Comparison of ENCODE assay signal across 7 cellular contexts in the genomic region with DNA sequence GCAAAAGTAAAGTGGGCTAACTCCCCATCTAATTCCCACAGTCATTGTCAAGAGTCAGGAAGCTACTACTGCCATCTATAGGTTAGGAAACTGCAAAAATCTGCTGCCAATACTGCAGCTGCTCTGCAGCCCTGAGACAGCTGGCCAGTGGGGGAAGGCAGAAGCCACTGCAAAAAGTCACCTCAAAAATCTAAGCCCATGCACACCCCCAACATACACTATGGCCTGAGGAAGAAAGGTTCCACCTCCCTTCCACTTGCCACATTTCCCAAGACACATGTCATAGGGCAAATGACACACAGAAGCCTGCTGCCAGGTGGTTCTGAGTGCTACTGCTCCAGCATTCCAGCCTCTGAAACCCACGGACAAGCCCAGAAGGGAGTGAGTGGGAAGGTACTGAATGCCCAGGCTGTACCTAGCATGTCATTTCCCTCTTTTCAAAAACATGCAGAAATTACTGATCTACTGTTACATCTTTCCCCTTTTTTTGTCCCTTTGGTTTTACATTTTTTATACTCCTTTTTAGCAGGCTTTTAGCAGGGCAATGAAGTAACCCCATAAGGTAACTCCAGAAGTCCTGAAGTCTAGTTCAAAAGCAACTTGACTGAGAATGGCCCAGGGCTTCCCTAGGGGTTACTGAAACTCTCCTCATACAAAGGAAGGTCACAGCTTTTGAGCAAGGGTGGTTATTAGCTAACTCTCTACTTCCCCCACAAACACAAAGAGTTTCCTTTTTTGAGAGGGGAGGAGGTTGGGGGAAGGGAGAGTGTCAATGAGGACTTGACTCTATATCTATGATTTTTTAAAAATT. TPM values are rescaled to one million over a fixed set of nuclear protein-coding genes. Genes with fewer than 3 reads are reported as not detected.
DNase-seq lines count a peak whose midpoint lies in the region; ATAC-seq and TF ChIP-seq lines count a peak whose summit lies in the region.

No MANE protein-coding gene starts in this region.

- H3K4me3 ChIP-seq in fibroblast of the aortic adventitia (ENCODE audit: low read depth, low read length) = no peak overlapping the region

- no peak overlapping the region for H3K27ac Mint-ChIP-seq in activated T-cell treated with anti-CD3 and anti-CD28 coated beads, Interleukin-2, amount 50 U/mL, for 72 hours

- H3K4me3 Mint-ChIP-seq in activated T-cell treated with anti-CD3 and anti-CD28 coated beads, Interleukin-2, amount 50 U/mL, for 72 hours = no peak overlapping the region

- peaks cover 6% of the 10 kb centered on the region for H3K4me1 Mint-ChIP-seq in activated T-cell treated with anti-CD3 and anti-CD28 coated beads, Interleukin-2, amount 50 U/mL, for 72 hours (ENCODE audit: low read depth)

- ATAC-seq in HG02943 (IDR thresholded peaks at IDR 0.05; ENCODE audit: low read depth, unreplicated experiment) = peak; percentile 76
- ATAC-seq in sciatic nerve = peak; percentile 42
- ATAC-seq in activated T-cell treated with anti-CD3 and anti-CD28 coated beads, Interleukin-2, amount 50 U/mL, for 72 hours (replicated peaks in 1 of 2) = no peak

- DNase-seq in GM10266 (ENCODE audit: extremely low spot score) (peak; percentile 80), SIG-M5 (lab: John Stamatoyannopoulos, UW) (peak; percentile 7), fibroblast of the aortic adventitia (ENCODE audit: low read depth) (peak; percentile 37), sciatic nerve (ENCODE audit: low spot score) (no peak), DMS153 (lab: John Stamatoyannopoulos, UW) (no peak)
- DNase-seq in activated T-cell treated with anti-CD3 and anti-CD28 coated beads, Interleukin-2, amount 50 U/mL, for 72 hours = no peak

- H3K27me3 Mint-ChIP-seq in activated T-cell treated with anti-CD3 and anti-CD28 coated beads, Interleukin-2, amount 50 U/mL, for 72 hours (ENCODE audit: low read depth) = no peaks in the 10 kb centered on the region

- H3K36me3 Mint-ChIP-seq in activated T-cell treated with anti-CD3 and anti-CD28 coated beads, Interleukin-2, amount 50 U/mL, for 72 hours (ENCODE audit: insufficient read depth in 2 of 2) = peaks cover 0 to 12% of the 10 kb centered on the region in 2 donors

- H3K9me3 Mint-ChIP-seq in activated T-cell treated with anti-CD3 and anti-CD28 coated beads, Interleukin-2, amount 50 U/mL, for 72 hours = no peaks in the 10 kb centered on the region

- intact Hi-C loops in sciatic nerve (cut with DNase I) = no loop called here

- TF ChIP-seq CTCF in GM10266 (IDR thresholded peaks at IDR 0.05; ENCODE audit: control insufficient read depth, insufficient read depth, low read depth, missing control alignments) (peak; percentile 54), fibroblast of the aortic adventitia (IDR thresholded peaks at IDR 0.05; ENCODE audit: insufficient read depth, low read length) (peak; percentile 54)

RNA-seq across cellular contexts. Expression of a gene that starts 36.8 kb away (rescaled TPM):
- total RNA-seq in fibroblast of the aortic adventitia (ENCODE audit: low replicate concordance) = 29.2 and 42.7 TPM in 2 replicates
- total RNA-seq in sciatic nerve = 37.2 TPM
- total RNA-seq in activated T-cell treated with anti-CD3 and anti-CD28 coated beads, Interleukin-2, amount 50 U/mL, for 72 hours = 10 to 100 TPM; 24.4 to 28.5 TPM

RNA-seq across cellular contexts. Expression of a gene that starts 45.7 kb away (rescaled TPM):
- total RNA-seq in fibroblast of the aortic adventitia (ENCODE audit: low replicate concordance) = not detected in 2 replicates
- total RNA-seq in sciatic nerve = not detected
- total RNA-seq in activated T-cell treated with anti-CD3 and anti-CD28 coated beads, Interleukin-2, amount 50 U/mL, for 72 hours = not detected

RNA-seq across cellular contexts. Expression of a gene that starts 59.0 kb away (rescaled TPM):
- total RNA-seq in fibroblast of the aortic adventitia (ENCODE audit: low replicate concordance) = 13.9 and 20.1 TPM in 2 replicates
- 14.8 TPM for total RNA-seq in sciatic nerve
- 10 to 100 TPM; 16.0 to 19.7 TPM for total RNA-seq in activated T-cell treated with anti-CD3 and anti-CD28 coated beads, Interleukin-2, amount 50 U/mL, for 72 hours

Comparison
In these comparisons a context has a peak if more than half of its experiments do, and no peak if none do; other contexts are left out.
1. DNase-seq: peak in GM10266 (single experiment), SIG-M5 (single experiment) and fibroblast of the aortic adventitia (single experiment); none in sciatic nerve (single experiment), activated T-cell treated with anti-CD3 and anti-CD28 coated beads, Interleukin-2, amount 50 U/mL, for 72 hours (0 of 2) and DMS153 (single experiment).
2. ATAC-seq: peak in HG02943 (single experiment) and sciatic nerve (single experiment); none in activated T-cell treated with anti-CD3 and anti-CD28 coated beads, Interleukin-2, amount 50 U/mL, for 72 hours (0 of 2).